In the genomic region with DNA sequence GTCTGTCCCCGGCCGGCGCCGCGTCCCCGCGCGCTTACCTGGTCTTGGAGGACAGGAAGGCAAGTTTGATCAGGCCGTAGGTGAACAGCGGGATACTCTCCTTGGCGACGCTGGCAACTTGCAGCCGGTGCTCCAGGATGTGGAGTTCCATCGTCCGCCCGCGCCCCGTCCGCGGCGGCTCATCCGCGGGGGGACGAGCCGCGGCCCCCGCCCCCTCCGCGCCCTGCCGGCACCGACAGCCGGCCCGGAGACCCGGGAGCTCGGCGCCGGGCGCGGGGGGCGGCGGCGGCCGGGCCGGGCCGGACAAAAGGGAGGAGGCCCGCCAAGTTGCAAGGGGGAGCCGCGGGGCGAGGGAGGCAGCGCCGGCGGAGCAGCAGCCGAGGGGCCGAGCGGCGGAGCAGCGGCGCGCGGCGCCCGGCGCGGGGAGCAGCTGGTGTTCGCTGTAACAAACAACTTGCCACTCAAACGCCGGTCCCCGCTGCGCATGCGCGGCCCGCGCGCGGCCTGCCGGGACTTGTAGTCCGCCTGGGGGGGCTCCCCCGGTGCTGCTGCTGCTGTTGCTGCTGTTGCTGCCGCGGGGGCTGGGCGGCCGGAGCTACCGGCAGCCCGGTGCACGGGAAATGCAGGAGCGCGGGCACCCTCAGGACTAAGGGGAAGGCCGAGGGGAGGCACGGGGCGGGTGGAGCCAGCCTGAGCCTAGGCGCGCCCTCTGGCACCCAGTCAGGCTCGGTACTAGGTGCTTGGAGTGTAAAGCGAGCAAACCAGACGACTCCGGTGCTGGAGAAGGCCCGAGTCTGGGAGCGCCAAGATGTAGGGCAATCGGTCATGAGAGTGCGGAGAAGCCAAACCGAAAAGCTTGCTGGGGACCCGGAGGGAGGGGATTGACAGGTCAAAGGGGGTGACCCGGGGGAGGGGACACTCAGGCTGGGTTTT, we compare ENCODE assay signal across 8 cellular contexts.
A peak's percentile ranks its signal among the peaks of the same experiment; 100 is the strongest.
DNase-seq lines count a peak whose midpoint lies in the region; ATAC-seq and TF ChIP-seq lines count a peak whose summit lies in the region.
"Not testable (repeated sequence)": the region's sequence is repeated elsewhere in the genome, so short reads cannot be mapped to it uniquely, and the experiment has no call there.

No MANE protein-coding gene starts in this region.

- not testable (repeated sequence) for H3K4me3 ChIP-seq in testis

- H3K36me3 ChIP-seq in testis (ENCODE audit: low read depth, missing control alignments) = not testable (repeated sequence)

- not testable (repeated sequence) for H3K9me3 Mint-ChIP-seq in activated T-cell treated with anti-CD3 and anti-CD28 coated beads, Interleukin-2, amount 50 U/mL, for 72 hours; glutamatergic neuron (ENCODE audit: unreplicated experiment)

- TF ChIP-seq POLR2A in testis (IDR thresholded peaks at IDR 0.05) = not testable (repeated sequence)

- H3K4me3 Mint-ChIP-seq in T-helper 17 cell = peak overlapping the region; percentile 60
- H3K4me3 Mint-ChIP-seq in activated T-cell treated with anti-CD3 and anti-CD28 coated beads, Interleukin-2, amount 50 U/mL, for 72 hours; glutamatergic neuron (ENCODE audit: unreplicated experiment): not testable (repeated sequence)

- WGBS in testis, 2 donors = 2% methylated on average over 8 of the region's 103 CpGs; no CpG with 5 or more reads in 1 of the 2 donors

- H3K4me1 ChIP-seq in testis = not testable (repeated sequence)

- not testable (repeated sequence) for H3K9me3 ChIP-seq in T-helper 17 cell (ENCODE audit: control insufficient read depth, low read length, poor library complexity, severe bottlenecking); testis

- not testable (repeated sequence) for H3K27ac Mint-ChIP-seq in T-helper 17 cell; activated T-cell treated with anti-CD3 and anti-CD28 coated beads, Interleukin-2, amount 50 U/mL, for 72 hours; glutamatergic neuron (ENCODE audit: unreplicated experiment)

- TF ChIP-seq CTCF in glutamatergic neuron (IDR thresholded peaks at IDR 0.05; ENCODE audit: partially characterized antibody, unreplicated experiment); testis (IDR thresholded peaks at IDR 0.05): not testable (repeated sequence)

- not testable (repeated sequence) for H3K27me3 Mint-ChIP-seq in T-helper 17 cell; activated T-cell treated with anti-CD3 and anti-CD28 coated beads, Interleukin-2, amount 50 U/mL, for 72 hours (ENCODE audit: low read depth); glutamatergic neuron (ENCODE audit: unreplicated experiment)

- H3K27ac ChIP-seq in testis = not testable (repeated sequence)

- DNase-seq in T-helper 17 cell (peak in 2 of 3 donors; percentile 22 to 34), glutamatergic neuron (peak; percentile 49), posterior cingulate gyrus (peak in 9 of 10 donors; percentile 2 to 92 (median 29)), testis (peak; percentile 46)
- DNase-seq in activated T-cell treated with anti-CD3 and anti-CD28 coated beads, Interleukin-2, amount 50 U/mL, for 72 hours = not testable (repeated sequence)

- intact Hi-C loops in posterior cingulate gyrus (cut with DNase I); testis (cut with DNase I; ENCODE audit: low total_unique reads): not testable (repeated sequence)

- H3K4me1 Mint-ChIP-seq in T-helper 17 cell; activated T-cell treated with anti-CD3 and anti-CD28 coated beads, Interleukin-2, amount 50 U/mL, for 72 hours (ENCODE audit: low read depth); glutamatergic neuron (ENCODE audit: low read depth, unreplicated experiment): not testable (repeated sequence)

- not testable (repeated sequence) for H3K27me3 ChIP-seq in testis

- H3K36me3 Mint-ChIP-seq in T-helper 17 cell (ENCODE audit: low read depth); activated T-cell treated with anti-CD3 and anti-CD28 coated beads, Interleukin-2, amount 50 U/mL, for 72 hours (ENCODE audit: insufficient read depth in 2 of 2); glutamatergic neuron (ENCODE audit: unreplicated experiment): not testable (repeated sequence)

- ATAC-seq in GM18870 (IDR thresholded peaks at IDR 0.05; ENCODE audit: unreplicated experiment) = peak; percentile 87
- ATAC-seq in GM21786 (IDR thresholded peaks at IDR 0.05; ENCODE audit: unreplicated experiment) = peak; percentile 92
- peak; percentile 92 for ATAC-seq in HG03108 (IDR thresholded peaks at IDR 0.05; ENCODE audit: unreplicated experiment)
- ATAC-seq in T-helper 17 cell = peak; percentile 95
- ATAC-seq in activated T-cell treated with anti-CD3 and anti-CD28 coated beads, Interleukin-2, amount 50 U/mL, for 72 hours (replicated peaks in 1 of 2) = peak; percentile 93 to 94
